Comparison of ENCODE assay signal across 12 cellular contexts in genomic region chr10:79386637-79387465, GRCh38. TPM values are rescaled to one million over a fixed set of nuclear protein-coding genes. Genes with fewer than 3 reads are reported as not detected.
DNase-seq lines count a peak whose midpoint lies in the region; ATAC-seq and TF ChIP-seq lines count a peak whose summit lies in the region.
"Had no signal": no experiment of that assay in that cellular context is flagged by ENCODE, and none has a peak within 500 bp of the region (broad histone marks: within the 10 kb centered on the region; RNA-seq: fewer than 3 reads in every experiment).

No MANE protein-coding gene starts in this region.

- H3K27ac ChIP-seq in thoracic aorta = no peak overlapping the region

- H3K4me1 ChIP-seq in thoracic aorta (ENCODE audit: control insufficient read depth in 1 of 2, low read depth in 2 of 2) = peaks cover 3 to 12% of the 10 kb centered on the region in 2 donors

- ATAC-seq in activated T-cell treated with anti-CD3 and anti-CD28 coated beads, Interleukin-2, amount 50 U/mL, for 72 hours (replicated peaks in 1 of 2) = no peak
- ATAC-seq in thoracic aorta (ENCODE audit: insufficient number of reproducible peaks, low FRiP score, low read depth) = no peak
- ATAC-seq in stimulated activated naive B cell treated with anti-CD40 and anti-IgM and Interleukin-4, amounts not matched to agents 10 μg/mL and 1 μg/mL and 100 μg/mL, for 72 hours (replicated peaks) = no peak

- H3K36me3 ChIP-seq in thoracic aorta = peaks cover 19% of the 10 kb centered on the region

- H3K27ac Mint-ChIP-seq in activated T-cell treated with anti-CD3 and anti-CD28 coated beads, Interleukin-2, amount 50 U/mL, for 72 hours = no peak overlapping the region
- H3K27ac Mint-ChIP-seq in mesothelial cell of epicardium = no peak overlapping the region
- no peak overlapping the region for H3K27ac Mint-ChIP-seq in stimulated activated naive B cell treated with anti-CD40 and anti-IgM and Interleukin-4, amounts not matched to agents 10 μg/mL and 1 μg/mL and 100 μg/mL, for 72 hours

- no peaks in the 10 kb centered on the region for H3K27me3 Mint-ChIP-seq in activated T-cell treated with anti-CD3 and anti-CD28 coated beads, Interleukin-2, amount 50 U/mL, for 72 hours (ENCODE audit: low read depth)
- H3K27me3 Mint-ChIP-seq in mesothelial cell of epicardium (ENCODE audit: low read depth) = no peaks in the 10 kb centered on the region
- H3K27me3 Mint-ChIP-seq in stimulated activated naive B cell treated with anti-CD40 and anti-IgM and Interleukin-4, amounts not matched to agents 10 μg/mL and 1 μg/mL and 100 μg/mL, for 72 hours = peaks cover 0 to 4% of the 10 kb centered on the region in 2 donors

- peaks cover 14% of the 10 kb centered on the region for H3K4me1 Mint-ChIP-seq in activated T-cell treated with anti-CD3 and anti-CD28 coated beads, Interleukin-2, amount 50 U/mL, for 72 hours (ENCODE audit: low read depth)
- peaks cover 6% of the 10 kb centered on the region for H3K4me1 Mint-ChIP-seq in mesothelial cell of epicardium
- H3K4me1 Mint-ChIP-seq in stimulated activated naive B cell treated with anti-CD40 and anti-IgM and Interleukin-4, amounts not matched to agents 10 μg/mL and 1 μg/mL and 100 μg/mL, for 72 hours = peaks cover 17 to 18% of the 10 kb centered on the region in 2 donors

- no peak overlapping the region for H3K4me3 Mint-ChIP-seq in activated T-cell treated with anti-CD3 and anti-CD28 coated beads, Interleukin-2, amount 50 U/mL, for 72 hours
- H3K4me3 Mint-ChIP-seq in mesothelial cell of epicardium = no peak overlapping the region
- no peak overlapping the region for H3K4me3 Mint-ChIP-seq in stimulated activated naive B cell treated with anti-CD40 and anti-IgM and Interleukin-4, amounts not matched to agents 10 μg/mL and 1 μg/mL and 100 μg/mL, for 72 hours
- H3K4me3 Mint-ChIP-seq: naive B cell had no signal

- TF ChIP-seq CTCF in choroid plexus epithelial cell (conservative IDR thresholded peaks at IDR 0.05; ENCODE audit: low read depth, low read length) (no peak), mesothelial cell of epicardium (IDR thresholded peaks at IDR 0.05; ENCODE audit: unreplicated experiment) (no peak), thoracic aorta (IDR thresholded peaks at IDR 0.05) (no peak)

- no peaks in the 10 kb centered on the region for H3K36me3 Mint-ChIP-seq in activated T-cell treated with anti-CD3 and anti-CD28 coated beads, Interleukin-2, amount 50 U/mL, for 72 hours (ENCODE audit: insufficient read depth in 2 of 2)
- no peaks in the 10 kb centered on the region for H3K36me3 Mint-ChIP-seq in mesothelial cell of epicardium
- peaks cover 0 to 2% of the 10 kb centered on the region in 2 donors for H3K36me3 Mint-ChIP-seq in stimulated activated naive B cell treated with anti-CD40 and anti-IgM and Interleukin-4, amounts not matched to agents 10 μg/mL and 1 μg/mL and 100 μg/mL, for 72 hours
- H3K36me3 Mint-ChIP-seq: naive B cell had no signal

- DNase-seq in activated T-cell treated with anti-CD3 and anti-CD28 coated beads, Interleukin-2, amount 50 U/mL, for 1 hour = peak; percentile 11
- no peak for DNase-seq in activated T-cell treated with anti-CD3 and anti-CD28 coated beads, Interleukin-2, amount 50 U/mL, for 72 hours
- DNase-seq in choroid plexus epithelial cell (ENCODE audit: low read depth) = peak; percentile 3
- DNase-seq in mesothelial cell of epicardium (ENCODE audit: low spot score in 2 of 2, unreplicated experiment in 2 of 2) = peak; percentile 13 to 37
- peak; percentile 2 for DNase-seq in thoracic aorta (ENCODE audit: low spot score)
- DNase-seq in stimulated activated naive B cell treated with anti-CD40 and anti-IgM and Interleukin-4, amounts not matched to agents 10 μg/mL and 1 μg/mL and 100 μg/mL, for 72 hours = no peak
- DNase-seq in pons (ENCODE audit: low spot score) = no peak
- no peak for DNase-seq in hypothalamus (lab: John Stamatoyannopoulos, UW)
- DNase-seq: ACHN; DMS 273 treated with DMSO at 0.1 percent for 48 hours; effector memory CD4-positive, alpha-beta T cell; naive B cell had no signal

- H3K4me3 ChIP-seq in choroid plexus epithelial cell (ENCODE audit: low read depth, low read length) (no peak overlapping the region), thoracic aorta (no peak overlapping the region)

- no peaks in the 10 kb centered on the region for H3K9me3 ChIP-seq in thoracic aorta

- H3K9me3 Mint-ChIP-seq in activated T-cell treated with anti-CD3 and anti-CD28 coated beads, Interleukin-2, amount 50 U/mL, for 72 hours = no peaks in the 10 kb centered on the region
- no peaks in the 10 kb centered on the region for H3K9me3 Mint-ChIP-seq in mesothelial cell of epicardium
- H3K9me3 Mint-ChIP-seq in stimulated activated naive B cell treated with anti-CD40 and anti-IgM and Interleukin-4, amounts not matched to agents 10 μg/mL and 1 μg/mL and 100 μg/mL, for 72 hours = no peaks in the 10 kb centered on the region
- H3K9me3 Mint-ChIP-seq: naive B cell had no signal

- no peaks in the 10 kb centered on the region for H3K27me3 ChIP-seq in thoracic aorta (replicated peaks; ENCODE audit: insufficient read depth)

RNA-seq across cellular contexts. Expression of gene PPIF, which starts 39.6 kb away (rescaled TPM):
- total RNA-seq in activated T-cell treated with anti-CD3 and anti-CD28 coated beads, Interleukin-2, amount 50 U/mL, for 72 hours = 100 to 1,000 TPM; 102 to 104 TPM
- total RNA-seq in mesothelial cell of epicardium = 35.1 to 37.3 TPM (median 36.3 TPM) in 3 replicates
- total RNA-seq in thoracic aorta = 10 to 100 TPM in 1 of 2 donors, 1 to 10 TPM in 1; 5.7 to 44.2 TPM

RNA-seq across cellular contexts. Expression of gene ZCCHC24, which starts 58.6 kb away (rescaled TPM):
- 1 to 10 TPM; 1.1 to 1.7 TPM for total RNA-seq in activated T-cell treated with anti-CD3 and anti-CD28 coated beads, Interleukin-2, amount 50 U/mL, for 72 hours
- total RNA-seq in mesothelial cell of epicardium (31.8 to 34.0 TPM (median 33.2 TPM) in 3 replicates), thoracic aorta (10 to 100 TPM; 66.9 to 82.9 TPM)

Comparison
In these comparisons a context has a peak if more than half of its experiments do, and no peak if none do; other contexts are left out.
1. DNase-seq: peak in activated T-cell treated with anti-CD3 and anti-CD28 coated beads, Interleukin-2, amount 50 U/mL, for 1 hour (single experiment), choroid plexus epithelial cell (single experiment), mesothelial cell of epicardium (2 of 2) and thoracic aorta (single experiment); none in activated T-cell treated with anti-CD3 and anti-CD28 coated beads, Interleukin-2, amount 50 U/mL, for 72 hours (0 of 2), stimulated activated naive B cell treated with anti-CD40 and anti-IgM and Interleukin-4, amounts not matched to agents 10 μg/mL and 1 μg/mL and 100 μg/mL, for 72 hours (single experiment), pons (single experiment) and hypothalamus (0 of 51).
2. RNA of gene ZCCHC24, which starts 58.6 kb away (total RNA-seq): 66.9 to 82.9 TPM in thoracic aorta and 31.8 to 34.0 TPM in mesothelial cell of epicardium; 1.1 to 1.7 TPM in activated T-cell treated with anti-CD3 and anti-CD28 coated beads, Interleukin-2, amount 50 U/mL, for 72 hours; every median in the first group is over 10 times any median in the second.